In genomic region chr1:43932786-43933385, GRCh38 we compare ENCODE assay signal across 9 cellular contexts. TPM values are rescaled to one million over a fixed set of nuclear protein-coding genes. Genes with fewer than 3 reads are reported as not detected.
DNase-seq lines count a peak whose midpoint lies in the region; ATAC-seq and TF ChIP-seq lines count a peak whose summit lies in the region.
"Had no signal": no experiment of that assay in that cellular context is flagged by ENCODE, and none has a peak within 500 bp of the region (broad histone marks: within the 10 kb centered on the region; RNA-seq: fewer than 3 reads in every experiment).

No MANE protein-coding gene starts in this region.

- H3F3A ChIP-seq in SK-N-SH (replicated peaks; ENCODE audit: insufficient read depth), result no peaks in the 10 kb centered on the region

- H3K27me3 Mint-ChIP-seq in stimulated activated naive B cell treated with anti-CD40 and anti-IgM and Interleukin-4, amounts not matched to agents 10 μg/mL and 1 μg/mL and 100 μg/mL, for 72 hours, result peaks cover 32 to 39% of the 10 kb centered on the region in 2 donors

- no peak for TF ChIP-seq RAD21 in SK-N-SH (IDR thresholded peaks at IDR 0.05; ENCODE audit: low read length)

- H3K4me3 Mint-ChIP-seq in stimulated activated naive B cell treated with anti-CD40 and anti-IgM and Interleukin-4, amounts not matched to agents 10 μg/mL and 1 μg/mL and 100 μg/mL, for 72 hours, result peak overlapping the region; percentile 39 to 63
- H3K4me3 Mint-ChIP-seq: activated T-cell treated with anti-CD3 and anti-CD28 coated beads, Interleukin-2, amount 50 U/mL, for 4 hours had no signal

- no peak overlapping the region for H2AFZ ChIP-seq in SK-N-SH (ENCODE audit: low read depth)

- no peaks in the 10 kb centered on the region for H3K9me3 ChIP-seq in SK-N-SH

- POLR2A ChIA-PET in SK-N-SH (lab: Yijun Ruan, JAX), result no interaction called here

- H3K9ac ChIP-seq in SK-N-SH, result no peak overlapping the region

- 93% methylated on average over 6 of the region's 8 CpGs for WGBS in SK-N-SH (ENCODE audit: low lambda C conversion rate)

- CTCF ChIA-PET in SK-N-SH (lab: Yijun Ruan, JAX), result interaction anchor here (0.7 to 15.4 kb wide), 5 partner anchors 14 to 402 kb away, joined by 3 to 533 read pairs (median 105); partner anchors contain the start of genes IPO13 and PTPRF

- peak; percentile 62 for DNase-seq in NCI-H1092 treated with DMSO at 0.1 percent for 48 hours (lab: John Stamatoyannopoulos, UW)
- no peak for DNase-seq in NCI-H1092 (lab: John Stamatoyannopoulos, UW)
- DNase-seq in SK-N-SH, result no peak
- DNase-seq in foreskin fibroblast, result peak; percentile 57 to 77
- DNase-seq in stimulated activated naive B cell treated with anti-CD40 and anti-IgM and Interleukin-4, amounts not matched to agents 10 μg/mL and 1 μg/mL and 100 μg/mL, for 72 hours, result no peak
- DNase-seq in NCI-H2196 treated with DMSO at 0.1 percent for 48 hours (lab: John Stamatoyannopoulos, UW; ENCODE audit: unreplicated experiment), result no peak
- DNase-seq: activated T-cell treated with anti-CD3 and anti-CD28 coated beads, Interleukin-2, amount 50 U/mL, for 4 hours had no signal

- H3K27ac Mint-ChIP-seq in stimulated activated naive B cell treated with anti-CD40 and anti-IgM and Interleukin-4, amounts not matched to agents 10 μg/mL and 1 μg/mL and 100 μg/mL, for 72 hours, result peak overlapping the region; percentile 10

- peaks cover 0 to 10% of the 10 kb centered on the region in 2 experiments; a peak in 2 of 4 replicates for H3K4me1 ChIP-seq in SK-N-SH (ENCODE audit: control insufficient read depth in 1 of 2, insufficient read depth in 2 of 2, low read depth in 1 of 2, low read length in 1 of 2)

- no peaks in the 10 kb centered on the region for H3K79me2 ChIP-seq in SK-N-SH (ENCODE audit: insufficient read depth)

- no peaks in the 10 kb centered on the region for H4K20me1 ChIP-seq in SK-N-SH (ENCODE audit: insufficient read depth)

- peaks cover 25 to 36% of the 10 kb centered on the region in 2 donors for H3K4me1 Mint-ChIP-seq in stimulated activated naive B cell treated with anti-CD40 and anti-IgM and Interleukin-4, amounts not matched to agents 10 μg/mL and 1 μg/mL and 100 μg/mL, for 72 hours

- no peak for TF ChIP-seq CTCF in SK-N-SH (IDR thresholded peaks at IDR 0.05)
- TF ChIP-seq CTCF in foreskin fibroblast (IDR thresholded peaks at IDR 0.05; ENCODE audit: low read depth, low read length), result no peak

- H3K27me3 ChIP-seq in SK-N-SH (ENCODE audit: insufficient read depth), result no peaks in the 10 kb centered on the region

- no peak for TF ChIP-seq EP300 in SK-N-SH (IDR thresholded peaks at IDR 0.05; ENCODE audit: borderline replicate concordance in 1 of 2, low read depth in 1 of 2, low read length in 1 of 2)

- H3K9me3 Mint-ChIP-seq in stimulated activated naive B cell treated with anti-CD40 and anti-IgM and Interleukin-4, amounts not matched to agents 10 μg/mL and 1 μg/mL and 100 μg/mL, for 72 hours, result no peaks in the 10 kb centered on the region
- H3K9me3 Mint-ChIP-seq: activated T-cell treated with anti-CD3 and anti-CD28 coated beads, Interleukin-2, amount 50 U/mL, for 4 hours had no signal

- peaks cover 11% of the 10 kb centered on the region in 2 donors for H3K36me3 Mint-ChIP-seq in stimulated activated naive B cell treated with anti-CD40 and anti-IgM and Interleukin-4, amounts not matched to agents 10 μg/mL and 1 μg/mL and 100 μg/mL, for 72 hours

- H3K4me3 ChIP-seq in SK-N-SH (ENCODE audit: low read depth in 2 of 2, low read length in 1 of 2), result no peak overlapping the region
- H3K4me3 ChIP-seq in foreskin fibroblast (ENCODE audit: low read depth in 1 of 2, low read length in 2 of 2), result peak overlapping the region; percentile 44 to 56

- no peaks in the 10 kb centered on the region for H3K9me2 ChIP-seq in SK-N-SH

- no peak for ATAC-seq in stimulated activated naive B cell treated with anti-CD40 and anti-IgM and Interleukin-4, amounts not matched to agents 10 μg/mL and 1 μg/mL and 100 μg/mL, for 72 hours (replicated peaks)
- ATAC-seq in GM18502 (IDR thresholded peaks at IDR 0.05; ENCODE audit: poor library complexity, unreplicated experiment), result no peak
- no peak for ATAC-seq in HG02763 (IDR thresholded peaks at IDR 0.05; ENCODE audit: unreplicated experiment)

- no peak overlapping the region for H3K27ac ChIP-seq in SK-N-SH (ENCODE audit: low read depth in 2 of 2, low read length in 1 of 2)

- H3K4me2 ChIP-seq in SK-N-SH, result no peak overlapping the region

- peaks cover 0 to 7% of the 10 kb centered on the region in 2 experiments for H3K36me3 ChIP-seq in SK-N-SH (replicated peaks in 1 of 2; ENCODE audit: control insufficient read depth in 1 of 2, insufficient read depth in 2 of 2, low read length in 1 of 2)

TF ChIP-seq in SK-N-SH, 30 proteins besides CTCF, POLR2A, EP300 and RAD21:
- TF ChIP-seq ZBTB33 (IDR thresholded peaks at IDR 0.05; ENCODE audit: borderline replicate concordance, low read depth), result no peak
- TF ChIP-seq MXI1 (IDR thresholded peaks at IDR 0.05; ENCODE audit: low read depth, low read length), result no peak
- 0 out of 2 replicates have a peak, but pooled peaks have one; percentile 13 for TF ChIP-seq JUND (IDR thresholded peaks at IDR 0.05)
- no peak for TF ChIP-seq FOSL2 (IDR thresholded peaks at IDR 0.05; ENCODE audit: borderline replicate concordance, low read depth)
TF ChIP-seq in SK-N-SH: peak in this region for 1.

RNA-seq across cellular contexts. Expression of gene ARTN, which starts 0.7 kb away (rescaled TPM):
- 0.26 and 0.69 TPM in 2 replicates for polyA plus RNA-seq in SK-N-SH (2012; rRNA removed)
- polyA plus RNA-seq in SK-N-SH (2012; cell fraction: cytosol; rRNA removed), result 0.17 TPM in 1 of 2 replicates, not detected in the other
- polyA plus RNA-seq in SK-N-SH (2012; cell fraction: nucleus; rRNA removed), result 3.6 and 6.6 TPM in 2 replicates

RNA-seq across cellular contexts. Expression of gene IPO13, which starts 13.9 kb away (rescaled TPM):
- polyA plus RNA-seq in SK-N-SH (2012; rRNA removed), result 15.5 and 16.7 TPM in 2 replicates
- polyA plus RNA-seq in SK-N-SH (2012; cell fraction: cytosol; rRNA removed), result 6.2 and 9.5 TPM in 2 replicates
- 52.6 and 55.7 TPM in 2 replicates for polyA plus RNA-seq in SK-N-SH (2012; cell fraction: nucleus; rRNA removed)

RNA-seq across cellular contexts. Expression of gene DPH2, which starts 36.9 kb away (rescaled TPM):
- polyA plus RNA-seq in SK-N-SH (2012; rRNA removed), result 76.9 and 97.5 TPM in 2 replicates
- polyA plus RNA-seq in SK-N-SH (2012; cell fraction: cytosol; rRNA removed), result 32.3 and 45.3 TPM in 2 replicates
- polyA plus RNA-seq in SK-N-SH (2012; cell fraction: nucleus; rRNA removed), result 364 and 385 TPM in 2 replicates

RNA-seq across cellular contexts. Expression of gene ATP6V0B, which starts 41.9 kb away (rescaled TPM):
- 180 and 191 TPM in 2 replicates for polyA plus RNA-seq in SK-N-SH (2012; rRNA removed)
- polyA plus RNA-seq in SK-N-SH (2012; cell fraction: cytosol; rRNA removed), result 127 and 163 TPM in 2 replicates
- 162 and 174 TPM in 2 replicates for polyA plus RNA-seq in SK-N-SH (2012; cell fraction: nucleus; rRNA removed)

RNA-seq across cellular contexts. Expression of gene B4GALT2, which starts 46.1 kb away (rescaled TPM):
- polyA plus RNA-seq in SK-N-SH (2012; rRNA removed), result 43.0 and 48.0 TPM in 2 replicates
- polyA plus RNA-seq in SK-N-SH (2012; cell fraction: cytosol; rRNA removed), result 26.0 and 40.2 TPM in 2 replicates
- polyA plus RNA-seq in SK-N-SH (2012; cell fraction: nucleus; rRNA removed), result 34.8 and 35.0 TPM in 2 replicates

Comparison
In these comparisons a context has a peak if more than half of its experiments do, and no peak if none do; other contexts are left out.
1. DNase-seq: peak in NCI-H1092 treated with DMSO at 0.1 percent for 48 hours (single experiment) and foreskin fibroblast (2 of 2); none in NCI-H1092 (single experiment), SK-N-SH (single experiment), stimulated activated naive B cell treated with anti-CD40 and anti-IgM and Interleukin-4, amounts not matched to agents 10 μg/mL and 1 μg/mL and 100 μg/mL, for 72 hours (single experiment) and NCI-H2196 treated with DMSO at 0.1 percent for 48 hours (single experiment).
2. H3K4me3 ChIP-seq: peak in foreskin fibroblast (2 of 2); none in SK-N-SH (0 of 2).